11 cellular contexts compared by ENCODE assay signal in the genomic region with DNA sequence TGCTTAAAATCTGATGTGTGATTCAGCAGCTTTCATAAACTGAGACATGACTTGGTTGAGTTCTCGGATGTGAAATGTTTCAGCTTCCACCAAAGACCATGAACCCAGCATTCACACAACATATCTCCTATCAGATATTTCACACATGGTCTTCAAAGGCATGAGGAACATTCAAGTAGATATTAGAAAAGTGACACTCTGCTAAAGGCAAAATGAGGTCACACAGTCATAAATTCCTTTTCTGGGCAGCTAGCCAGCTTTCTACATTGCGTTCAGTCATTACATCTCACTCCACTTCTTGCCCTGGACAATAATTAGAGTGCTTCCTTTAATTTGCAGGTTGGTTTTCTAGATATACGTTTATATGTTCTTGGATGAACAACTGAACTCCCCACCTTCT.
DNase-seq lines count a peak whose midpoint lies in the region; ATAC-seq lines count a peak whose summit lies in the region.
"Had no signal": no experiment of that assay in that cellular context is flagged by ENCODE, and none has a peak within 500 bp of the region (broad histone marks: within the 10 kb centered on the region; RNA-seq: fewer than 3 reads in every experiment).

No MANE protein-coding gene starts in this region.

- no peak overlapping the region for H3K4me2 ChIP-seq in mesenchymal stem cell (ENCODE audit: low read length, poor library complexity, severe bottlenecking)

- WGBS in mesenchymal stem cell = 75% methylated on average over 1 of the region's 3 CpGs

- H3K18ac ChIP-seq in mesenchymal stem cell (ENCODE audit: low read depth in 1 of 2, low read length in 2 of 2) = no peak overlapping the region

- H3K27me3 Mint-ChIP-seq in activated T-helper 17 cell treated with anti-CD3 and anti-CD28 coated beads, Interleukin-2, amount 50 U/mL, for 72 hours = peaks cover 5% of the 10 kb centered on the region

- no peak overlapping the region for H3K27ac Mint-ChIP-seq in activated T-helper 17 cell treated with anti-CD3 and anti-CD28 coated beads, Interleukin-2, amount 50 U/mL, for 72 hours

- no peak overlapping the region for H3K4me3 Mint-ChIP-seq in activated T-helper 17 cell treated with anti-CD3 and anti-CD28 coated beads, Interleukin-2, amount 50 U/mL, for 72 hours

- H3K4ac ChIP-seq in mesenchymal stem cell (ENCODE audit: low read depth in 1 of 2, low read length in 2 of 2) = no peak overlapping the region

- DNase-seq in DMS53 treated with DMSO at 0.1 percent for 48 hours (lab: John Stamatoyannopoulos, UW; ENCODE audit: unreplicated experiment) = peak; percentile 90
- peak; percentile 73 for DNase-seq in NCI-H2171 treated with DMSO at 0.1 percent for 48 hours (lab: John Stamatoyannopoulos, UW)
- peak; percentile 70 for DNase-seq in astrocyte of the hippocampus (ENCODE audit: low read depth, low spot score)
- peak; percentile 76 for DNase-seq in mesenchymal stem cell
- no peak for DNase-seq in germinal center (ENCODE audit: low spot score)
- DNase-seq: activated naive CD4-positive, alpha-beta T cell treated with Interleukin-2 at 50 U/mL for 16 hours; DND-41 had no signal

- no peak overlapping the region for H2BK120ac ChIP-seq in mesenchymal stem cell (ENCODE audit: low read depth, low read length)

- H3K23ac ChIP-seq in mesenchymal stem cell (ENCODE audit: low read length in 2 of 2) = no peak overlapping the region

- H2AK5ac ChIP-seq in mesenchymal stem cell (ENCODE audit: low read length, severe bottlenecking) = no peak overlapping the region

- H2AFZ ChIP-seq in mesenchymal stem cell (ENCODE audit: low read depth, low read length) = no peak overlapping the region

- H2BK15ac ChIP-seq in mesenchymal stem cell (ENCODE audit: low read depth, poor library complexity, severe bottlenecking) = no peak overlapping the region

- no peaks in the 10 kb centered on the region for H3K9me3 Mint-ChIP-seq in activated T-helper 17 cell treated with anti-CD3 and anti-CD28 coated beads, Interleukin-2, amount 50 U/mL, for 72 hours

- no peak for ATAC-seq in HG03159 (IDR thresholded peaks at IDR 0.05; ENCODE audit: unreplicated experiment)
- ATAC-seq in activated T-helper 17 cell treated with anti-CD3 and anti-CD28 coated beads, Interleukin-2, amount 50 U/mL, for 72 hours (replicated peaks) = no peak
- ATAC-seq in GM18867 (IDR thresholded peaks at IDR 0.05; ENCODE audit: unreplicated experiment) = no peak

- H4K8ac ChIP-seq in mesenchymal stem cell (ENCODE audit: low read length) = no peak overlapping the region

- H2BK12ac ChIP-seq in mesenchymal stem cell (ENCODE audit: low read length in 2 of 2) = no peak overlapping the region

- peaks cover 4% of the 10 kb centered on the region for H3K4me1 ChIP-seq in mesenchymal stem cell (ENCODE audit: control insufficient read depth, insufficient read depth, low read depth, low read length)

- H3K9ac ChIP-seq in mesenchymal stem cell (ENCODE audit: low read length) = no peak overlapping the region

- no peaks in the 10 kb centered on the region for H3K36me3 ChIP-seq in mesenchymal stem cell (ENCODE audit: control insufficient read depth in 1 of 2, insufficient read depth in 2 of 2, low read depth in 1 of 2, low read length in 2 of 2)
- H3K36me3 ChIP-seq: vagina had no signal

- H3K36me3 Mint-ChIP-seq in activated T-helper 17 cell treated with anti-CD3 and anti-CD28 coated beads, Interleukin-2, amount 50 U/mL, for 72 hours (ENCODE audit: low read depth) = no peaks in the 10 kb centered on the region

- no peak overlapping the region for H4K91ac ChIP-seq in mesenchymal stem cell (ENCODE audit: low read length)

- H3K9me3 ChIP-seq in mesenchymal stem cell (ENCODE audit: control insufficient read depth, low read length) = no peaks in the 10 kb centered on the region
- H3K9me3 ChIP-seq: vagina had no signal

- no peak overlapping the region for H3K14ac ChIP-seq in mesenchymal stem cell (ENCODE audit: low read length in 2 of 2)

- H3K79me1 ChIP-seq in mesenchymal stem cell (replicated peaks; ENCODE audit: low read length, poor library complexity, severe bottlenecking) = peaks cover 7% of the 10 kb centered on the region

- H3K27me3 ChIP-seq in mesenchymal stem cell (ENCODE audit: control insufficient read depth in 1 of 2, insufficient read depth in 1 of 2, low read length in 2 of 2) = no peaks in the 10 kb centered on the region
- H3K27me3 ChIP-seq: vagina had no signal

- H3K27ac ChIP-seq in mesenchymal stem cell (ENCODE audit: low read length, poor library complexity, severe bottlenecking) = no peak overlapping the region

- H2BK5ac ChIP-seq in mesenchymal stem cell (ENCODE audit: low read depth, low read length, poor library complexity, severe bottlenecking) = no peak overlapping the region

- H3K4me1 Mint-ChIP-seq in activated T-helper 17 cell treated with anti-CD3 and anti-CD28 coated beads, Interleukin-2, amount 50 U/mL, for 72 hours = no peaks in the 10 kb centered on the region

- H3K4me3 ChIP-seq in mesenchymal stem cell (ENCODE audit: insufficient read depth in 1 of 2, low read depth in 1 of 2, low read length in 2 of 2) = no peak overlapping the region
- H3K4me3 ChIP-seq: vagina had no signal
